Comparison of ENCODE assay signal across 1 cellular context in genomic region chr1:1917995-1918900, GRCh38.
TF ChIP-seq lines count a peak whose summit lies in the region.

No MANE protein-coding gene starts in this region.

TF ChIP-seq in HepG2, 621 proteins besides CTCF, POLR2A, EP300 and RAD21 (continued from another document):
- TF ChIP-seq, protein P1, sequence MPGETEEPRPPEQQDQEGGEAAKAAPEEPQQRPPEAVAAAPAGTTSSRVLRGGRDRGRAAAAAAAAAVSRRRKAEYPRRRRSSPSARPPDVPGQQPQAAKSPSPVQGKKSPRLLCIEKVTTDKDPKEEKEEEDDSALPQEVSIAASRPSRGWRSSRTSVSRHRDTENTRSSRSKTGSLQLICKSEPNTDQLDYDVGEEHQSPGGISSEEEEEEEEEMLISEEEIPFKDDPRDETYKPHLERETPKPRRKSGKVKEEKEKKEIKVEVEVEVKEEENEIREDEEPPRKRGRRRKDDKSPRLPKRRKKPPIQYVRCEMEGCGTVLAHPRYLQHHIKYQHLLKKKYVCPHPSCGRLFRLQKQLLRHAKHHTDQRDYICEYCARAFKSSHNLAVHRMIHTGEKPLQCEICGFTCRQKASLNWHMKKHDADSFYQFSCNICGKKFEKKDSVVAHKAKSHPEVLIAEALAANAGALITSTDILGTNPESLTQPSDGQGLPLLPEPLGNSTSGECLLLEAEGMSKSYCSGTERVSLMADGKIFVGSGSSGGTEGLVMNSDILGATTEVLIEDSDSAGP (CRISPR knock-in tag; IDR thresholded peaks at IDR 0.05; ENCODE audit: borderline replicate concordance) = peak; percentile 1; the same call in 1 of the 2 replicates
- TF ChIP-seq PPARG (CRISPR knock-in tag; conservative IDR thresholded peaks at IDR 0.05) (no peak), ASH2L (IDR thresholded peaks at IDR 0.05; ENCODE audit: insufficient read length, low read depth, low read length) (no peak), ZFY (CRISPR knock-in tag; IDR thresholded peaks at IDR 0.05) (peak; percentile 46; the same call in 1 of the 2 replicates), ZNF776 (CRISPR knock-in tag; IDR thresholded peaks at IDR 0.05) (peak; percentile 71; the same call in 1 of the 2 replicates), ZNF230 (CRISPR knock-in tag; IDR thresholded peaks at IDR 0.05) (no peak), ZNF674 (CRISPR knock-in tag; IDR thresholded peaks at IDR 0.05; ENCODE audit: low read depth) (0 out of 2 replicates have a peak, but pooled peaks have one; percentile 34), SCMH1 (CRISPR knock-in tag; IDR thresholded peaks at IDR 0.05; ENCODE audit: borderline replicate concordance) (no peak), HOXA9 (CRISPR knock-in tag; IDR thresholded peaks at IDR 0.05; ENCODE audit: borderline replicate concordance) (0 out of 2 replicates have a peak, but pooled peaks have one; percentile 39), HNF1B (CRISPR knock-in tag; IDR thresholded peaks at IDR 0.05) (0 out of 2 replicates have a peak, but pooled peaks have one; percentile 30)
- TF ChIP-seq, protein P2, sequence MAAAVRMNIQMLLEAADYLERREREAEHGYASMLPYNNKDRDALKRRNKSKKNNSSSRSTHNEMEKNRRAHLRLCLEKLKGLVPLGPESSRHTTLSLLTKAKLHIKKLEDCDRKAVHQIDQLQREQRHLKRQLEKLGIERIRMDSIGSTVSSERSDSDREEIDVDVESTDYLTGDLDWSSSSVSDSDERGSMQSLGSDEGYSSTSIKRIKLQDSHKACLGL (CRISPR knock-in tag; IDR thresholded peaks at IDR 0.05) = 0 out of 2 replicates have a peak, but pooled peaks have one; percentile 7
- TF ChIP-seq, protein P3, sequence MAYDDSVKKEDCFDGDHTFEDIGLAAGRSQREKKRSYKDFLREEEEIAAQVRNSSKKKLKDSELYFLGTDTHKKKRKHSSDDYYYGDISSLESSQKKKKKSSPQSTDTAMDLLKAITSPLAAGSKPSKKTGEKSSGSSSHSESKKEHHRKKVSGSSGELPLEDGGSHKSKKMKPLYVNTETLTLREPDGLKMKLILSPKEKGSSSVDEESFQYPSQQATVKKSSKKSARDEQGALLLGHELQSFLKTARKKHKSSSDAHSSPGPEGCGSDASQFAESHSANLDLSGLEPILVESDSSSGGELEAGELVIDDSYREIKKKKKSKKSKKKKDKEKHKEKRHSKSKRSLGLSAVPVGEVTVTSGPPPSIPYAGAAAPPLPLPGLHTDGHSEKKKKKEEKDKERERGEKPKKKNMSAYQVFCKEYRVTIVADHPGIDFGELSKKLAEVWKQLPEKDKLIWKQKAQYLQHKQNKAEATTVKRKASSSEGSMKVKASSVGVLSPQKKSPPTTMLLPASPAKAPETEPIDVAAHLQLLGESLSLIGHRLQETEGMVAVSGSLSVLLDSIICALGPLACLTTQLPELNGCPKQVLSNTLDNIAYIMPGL (CRISPR knock-in tag; IDR thresholded peaks at IDR 0.05; ENCODE audit: borderline replicate concordance in 1 of 2, low read depth in 1 of 2) = 0 out of 4 replicates have a peak, but pooled peaks of 1 of the 2 experiments have one; percentile 18
